In the genomic region with DNA sequence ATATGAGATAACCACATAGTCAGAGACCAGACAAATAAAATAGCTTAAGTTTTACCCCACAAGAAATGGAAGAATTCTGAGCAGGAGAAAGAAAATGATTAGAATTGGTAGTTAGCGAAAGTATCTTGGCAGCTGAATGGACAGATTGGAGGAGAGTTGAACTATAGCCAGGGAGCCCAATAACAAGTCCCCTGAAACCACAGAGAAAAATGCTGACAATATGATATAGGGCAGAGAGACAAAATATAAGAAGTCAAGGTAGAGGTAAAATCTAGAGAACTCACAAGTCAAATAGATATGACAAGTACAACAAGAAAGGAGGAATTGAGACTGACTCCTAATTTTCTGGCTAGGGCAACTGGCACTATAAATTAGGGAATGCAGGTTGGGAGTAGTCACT, we compare ENCODE assay signal across 13 cellular contexts.
A peak's percentile ranks its signal among the peaks of the same experiment; 100 is the strongest.
DNase-seq lines count a peak whose midpoint lies in the region; ATAC-seq, FAIRE-seq and TF ChIP-seq lines count a peak whose summit lies in the region.
"Had no signal": no experiment of that assay in that cellular context is flagged by ENCODE, and none has a peak within 500 bp of the region (broad histone marks: within the 10 kb centered on the region; RNA-seq: fewer than 3 reads in every experiment).

No MANE protein-coding gene starts in this region.

- ATAC-seq in SK-N-SH treated with all-trans-retinoic acid at 6 μM for 48 hours (no peak), pancreas (no peak), GM18867 (IDR thresholded peaks at IDR 0.05; ENCODE audit: unreplicated experiment) (no peak)
- ATAC-seq: stimulated activated naive CD8-positive, alpha-beta T cell treated with anti-CD3 and anti-CD28 coated beads, Interleukin-15, Interleukin-2, amounts not matched to agents 100 U/mL and 50 U/mL, for 24 hours had no signal

- H3K9ac ChIP-seq in SK-N-SH, result no peak overlapping the region

- H3K36me3 ChIP-seq in SK-N-SH (replicated peaks in 1 of 2; ENCODE audit: control insufficient read depth in 1 of 2, insufficient read depth in 2 of 2, low read length in 1 of 2) (no peaks in the 10 kb centered on the region), pancreas (no peaks in the 10 kb centered on the region), uterus (no peaks in the 10 kb centered on the region)

- H3K27ac ChIP-seq in SK-N-SH (ENCODE audit: low read depth in 2 of 2, low read length in 1 of 2) (peak overlapping the region in 1 of 2 experiments; percentile 98; a peak in 2 of 4 replicates), dorsolateral prefrontal cortex (peak overlapping the region in 47 of 59 donors; percentile 2 to 86 (median 64)), pancreas (peak overlapping the region; percentile 20 to 92 (median 60)), uterus (peak overlapping the region; percentile 87 to 95)

- H4K20me1 ChIP-seq in SK-N-SH (ENCODE audit: insufficient read depth), result no peaks in the 10 kb centered on the region

- FAIRE-seq in pancreas (lab: Jason Lieb, UNC), result no peak
- FAIRE-seq: D721Med had no signal

- no peaks in the 10 kb centered on the region for H3K9me3 ChIP-seq in SK-N-SH
- no peaks in the 10 kb centered on the region for H3K9me3 ChIP-seq in pancreas
- no peaks in the 10 kb centered on the region for H3K9me3 ChIP-seq in uterus

- CTCF ChIA-PET in SK-N-SH (lab: Yijun Ruan, JAX), result interaction anchor here (0.6 to 3.2 kb wide), 3 partner anchors 14 to 640 kb away, joined by 3 to 11 read pairs (median 3); no protein-coding TSS in a partner anchor

- H3K4me1 ChIP-seq in SK-N-SH (ENCODE audit: control insufficient read depth in 1 of 2, insufficient read depth in 2 of 2, low read depth in 1 of 2, low read length in 1 of 2) (peaks cover 0 to 35% of the 10 kb centered on the region in 2 experiments; a peak in 2 of 4 replicates), pancreas (peaks cover 54 to 69% (median 66%) of the 10 kb centered on the region in 3 donors), uterus (peaks cover 18 to 33% of the 10 kb centered on the region in 2 donors)

- in situ Hi-C loops in GM13977 (cut with MboI; ENCODE audit: low pct_unique_long_range_greater_than_20kb, low sequenced_read_pairs, unreplicated experiment), result no loop called here

- H2AFZ ChIP-seq in SK-N-SH (ENCODE audit: low read depth), result no peak overlapping the region

- WGBS in SK-N-SH (ENCODE audit: low lambda C conversion rate), result 94% methylated on average over 1 of the region's 1 CpG
- WGBS in pancreas, 2 donors, result 21 to 30% methylated on average over 1 of the region's 1 CpG

- peak overlapping the region; percentile 41; the same call in 1 of the 2 replicates for H3K4me2 ChIP-seq in SK-N-SH

- H3F3A ChIP-seq in SK-N-SH (replicated peaks; ENCODE audit: insufficient read depth), result no peaks in the 10 kb centered on the region

- POLR2A ChIA-PET in SK-N-SH (lab: Yijun Ruan, JAX), result no interaction called here

- H3K27me3 ChIP-seq in SK-N-SH (ENCODE audit: insufficient read depth), result no peaks in the 10 kb centered on the region
- no peaks in the 10 kb centered on the region for H3K27me3 ChIP-seq in dorsolateral prefrontal cortex
- H3K27me3 ChIP-seq in pancreas, result no peaks in the 10 kb centered on the region
- H3K27me3 ChIP-seq in uterus, result no peaks in the 10 kb centered on the region

- DNase-seq in SK-N-SH (no peak), dorsolateral prefrontal cortex (no peak), pancreas (no peak), uterus (no peak), GM13977 (ENCODE audit: low spot score) (no peak), cerebellar cortex (ENCODE audit: low spot score) (no peak)
- DNase-seq: 8988T; NCI-H1048; NCI-H774; stimulated activated naive CD8-positive, alpha-beta T cell treated with anti-CD3 and anti-CD28 coated beads, Interleukin-15, Interleukin-2, amounts not matched to agents 100 U/mL and 50 U/mL, for 24 hours had no signal

- TF ChIP-seq EP300 in SK-N-SH (IDR thresholded peaks at IDR 0.05; ENCODE audit: borderline replicate concordance in 1 of 2, low read depth in 1 of 2, low read length in 1 of 2), result no peak

- H3K9me2 ChIP-seq in SK-N-SH, result no peaks in the 10 kb centered on the region

- peaks cover 88% of the 10 kb centered on the region for H3K79me2 ChIP-seq in SK-N-SH (ENCODE audit: insufficient read depth)

- TF ChIP-seq RAD21 in SK-N-SH (IDR thresholded peaks at IDR 0.05; ENCODE audit: low read length), result no peak

- intact Hi-C loops in dorsolateral prefrontal cortex (cut with DNase I), result no loop called here
- intact Hi-C loops in pancreas (cut with DNase I), result loop anchor here in 1 of 3 donors (10.0 kb wide), 1 partner anchor 114 kb away; no protein-coding TSS in a partner anchor
- intact Hi-C loops in uterus (cut with DNase I; ENCODE audit: low total_unique reads), result no loop called here

- H3K4me3 ChIP-seq in SK-N-SH (ENCODE audit: low read depth in 2 of 2, low read length in 1 of 2) (no peak overlapping the region), dorsolateral prefrontal cortex (no peak overlapping the region), pancreas (no peak overlapping the region), uterus (no peak overlapping the region)

- no peak for TF ChIP-seq POLR2A in uterus (IDR thresholded peaks at IDR 0.05)

- no peak for TF ChIP-seq CTCF in SK-N-SH (IDR thresholded peaks at IDR 0.05)
- no peak for TF ChIP-seq CTCF in dorsolateral prefrontal cortex (IDR thresholded peaks at IDR 0.05 in 54 of 56, conservative IDR thresholded peaks at IDR 0.05 in 2 of 56; ENCODE audit: low read depth in 1 of 56, partially characterized antibody in 56 of 56)
- no peak for TF ChIP-seq CTCF in pancreas (IDR thresholded peaks at IDR 0.05)
- no peak for TF ChIP-seq CTCF in uterus (IDR thresholded peaks at IDR 0.05)
- no peak for TF ChIP-seq CTCF in GM13977 (IDR thresholded peaks at IDR 0.05; ENCODE audit: extremely low read depth, insufficient read depth, missing control alignments)

TF ChIP-seq in SK-N-SH, 30 proteins besides CTCF, POLR2A, EP300 and RAD21:
- TF ChIP-seq YY1 (IDR thresholded peaks at IDR 0.05; ENCODE audit: low read depth) (no peak), NRF1 (IDR thresholded peaks at IDR 0.05; ENCODE audit: low read depth, low read length) (no peak), FOXJ3 (CRISPR knock-in tag; IDR thresholded peaks at IDR 0.05) (no peak)
- TF ChIP-seq, protein P1, sequence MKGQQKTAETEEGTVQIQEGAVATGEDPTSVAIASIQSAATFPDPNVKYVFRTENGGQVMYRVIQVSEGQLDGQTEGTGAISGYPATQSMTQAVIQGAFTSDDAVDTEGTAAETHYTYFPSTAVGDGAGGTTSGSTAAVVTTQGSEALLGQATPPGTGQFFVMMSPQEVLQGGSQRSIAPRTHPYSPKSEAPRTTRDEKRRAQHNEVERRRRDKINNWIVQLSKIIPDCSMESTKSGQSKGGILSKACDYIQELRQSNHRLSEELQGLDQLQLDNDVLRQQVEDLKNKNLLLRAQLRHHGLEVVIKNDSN (IDR thresholded peaks at IDR 0.05; ENCODE audit: borderline replicate concordance, low read depth), result no peak
TF ChIP-seq in SK-N-SH: peak in this region for 0.

TF ChIP-seq in SK-N-SH treated with all-trans-retinoic acid at 6 μM for 48 hours, 23 proteins besides CTCF, POLR2A, EP300 and RAD21:
- TF ChIP-seq ZNF70 (CRISPR knock-in tag; IDR thresholded peaks at IDR 0.05), result no peak
- no peak for TF ChIP-seq GLIS3 (CRISPR knock-in tag; IDR thresholded peaks at IDR 0.05)
- TF ChIP-seq ZFP3 (CRISPR knock-in tag; IDR thresholded peaks at IDR 0.05), result no peak
- TF ChIP-seq, protein P2, sequence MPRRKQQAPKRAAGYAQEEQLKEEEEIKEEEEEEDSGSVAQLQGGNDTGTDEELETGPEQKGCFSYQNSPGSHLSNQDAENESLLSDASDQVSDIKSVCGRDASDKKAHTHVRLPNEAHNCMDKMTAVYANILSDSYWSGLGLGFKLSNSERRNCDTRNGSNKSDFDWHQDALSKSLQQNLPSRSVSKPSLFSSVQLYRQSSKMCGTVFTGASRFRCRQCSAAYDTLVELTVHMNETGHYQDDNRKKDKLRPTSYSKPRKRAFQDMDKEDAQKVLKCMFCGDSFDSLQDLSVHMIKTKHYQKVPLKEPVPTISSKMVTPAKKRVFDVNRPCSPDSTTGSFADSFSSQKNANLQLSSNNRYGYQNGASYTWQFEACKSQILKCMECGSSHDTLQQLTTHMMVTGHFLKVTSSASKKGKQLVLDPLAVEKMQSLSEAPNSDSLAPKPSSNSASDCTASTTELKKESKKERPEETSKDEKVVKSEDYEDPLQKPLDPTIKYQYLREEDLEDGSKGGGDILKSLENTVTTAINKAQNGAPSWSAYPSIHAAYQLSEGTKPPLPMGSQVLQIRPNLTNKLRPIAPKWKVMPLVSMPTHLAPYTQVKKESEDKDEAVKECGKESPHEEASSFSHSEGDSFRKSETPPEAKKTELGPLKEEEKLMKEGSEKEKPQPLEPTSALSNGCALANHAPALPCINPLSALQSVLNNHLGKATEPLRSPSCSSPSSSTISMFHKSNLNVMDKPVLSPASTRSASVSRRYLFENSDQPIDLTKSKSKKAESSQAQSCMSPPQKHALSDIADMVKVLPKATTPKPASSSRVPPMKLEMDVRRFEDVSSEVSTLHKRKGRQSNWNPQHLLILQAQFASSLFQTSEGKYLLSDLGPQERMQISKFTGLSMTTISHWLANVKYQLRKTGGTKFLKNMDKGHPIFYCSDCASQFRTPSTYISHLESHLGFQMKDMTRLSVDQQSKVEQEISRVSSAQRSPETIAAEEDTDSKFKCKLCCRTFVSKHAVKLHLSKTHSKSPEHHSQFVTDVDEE (CRISPR knock-in tag; IDR thresholded peaks at IDR 0.05), result no peak
- TF ChIP-seq PPARA (CRISPR knock-in tag; IDR thresholded peaks at IDR 0.05; ENCODE audit: borderline replicate concordance), result no peak
- no peak for TF ChIP-seq BACH2 (CRISPR knock-in tag; IDR thresholded peaks at IDR 0.05; ENCODE audit: borderline replicate concordance)
- TF ChIP-seq SNAI2 (CRISPR knock-in tag; IDR thresholded peaks at IDR 0.05), result no peak
TF ChIP-seq in SK-N-SH treated with all-trans-retinoic acid at 6 μM for 48 hours: peak in this region for 0.
